8 cellular contexts compared by ENCODE assay signal in the genomic region with DNA sequence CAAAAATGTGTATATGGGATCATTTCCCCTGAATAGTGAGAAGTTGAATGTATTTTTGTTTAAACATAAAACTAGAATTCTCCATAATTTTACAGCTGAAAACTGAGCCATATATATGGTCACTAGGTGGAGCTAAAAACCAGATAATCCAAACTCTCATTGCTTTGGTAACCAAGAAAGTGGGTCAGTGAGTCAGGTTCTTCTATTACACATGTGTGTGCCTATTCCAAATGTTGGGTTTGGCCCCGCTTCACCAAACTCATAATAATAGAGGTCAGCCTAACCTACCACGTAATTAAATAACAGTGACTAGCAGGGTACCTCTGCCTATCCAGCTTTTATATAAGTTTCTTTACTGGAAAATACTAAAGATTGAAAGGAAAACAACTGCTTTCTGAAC.
DNase-seq lines count a peak whose midpoint lies in the region; ATAC-seq and TF ChIP-seq lines count a peak whose summit lies in the region.

No MANE protein-coding gene starts in this region.

- no peaks in the 10 kb centered on the region for H3K27me3 ChIP-seq in muscle layer of colon (ENCODE audit: control insufficient read depth in 1 of 2, insufficient read depth in 2 of 2, low read length in 2 of 2)

- H3K9ac ChIP-seq in muscle layer of colon (ENCODE audit: low read length): no peak overlapping the region

- peak overlapping the region; percentile 30 for H3K27ac ChIP-seq in muscle layer of colon (ENCODE audit: low read depth, low read length)

- H3K4me3 ChIP-seq in epithelial cell of esophagus (ENCODE audit: low read length) (no peak overlapping the region), muscle layer of colon (ENCODE audit: low read depth in 1 of 2, low read length in 2 of 2) (no peak overlapping the region)

- H3K9me3 ChIP-seq in muscle layer of colon (ENCODE audit: low read length): no peaks in the 10 kb centered on the region

- peak; percentile 58 for TF ChIP-seq CTCF in epithelial cell of esophagus (IDR thresholded peaks at IDR 0.05; ENCODE audit: insufficient read depth, low read depth, low read length, missing control alignments)

- DNase-seq in DMS53 (lab: John Stamatoyannopoulos, UW) (peak; percentile 73), NCI-H1417 treated with DMSO at 0.1 percent for 48 hours (lab: John Stamatoyannopoulos, UW) (peak; percentile 9), SW 1271 (lab: John Stamatoyannopoulos, UW) (peak; percentile 3 to 61), epithelial cell of esophagus (ENCODE audit: low read depth) (peak; percentile 80), T-helper 9 cell (no peak)

- ATAC-seq in GM21515 (IDR thresholded peaks at IDR 0.05; ENCODE audit: unreplicated experiment): peak; percentile 59
- no peak for ATAC-seq in HG03521 (IDR thresholded peaks at IDR 0.05; ENCODE audit: unreplicated experiment)

- no peaks in the 10 kb centered on the region for H3K36me3 ChIP-seq in muscle layer of colon (ENCODE audit: insufficient read depth, low read length)

- H3K4me1 ChIP-seq in muscle layer of colon (ENCODE audit: insufficient read depth, low read length): peaks cover 3% of the 10 kb centered on the region
